Comparison of ENCODE assay signal across 8 cellular contexts in the genomic region with DNA sequence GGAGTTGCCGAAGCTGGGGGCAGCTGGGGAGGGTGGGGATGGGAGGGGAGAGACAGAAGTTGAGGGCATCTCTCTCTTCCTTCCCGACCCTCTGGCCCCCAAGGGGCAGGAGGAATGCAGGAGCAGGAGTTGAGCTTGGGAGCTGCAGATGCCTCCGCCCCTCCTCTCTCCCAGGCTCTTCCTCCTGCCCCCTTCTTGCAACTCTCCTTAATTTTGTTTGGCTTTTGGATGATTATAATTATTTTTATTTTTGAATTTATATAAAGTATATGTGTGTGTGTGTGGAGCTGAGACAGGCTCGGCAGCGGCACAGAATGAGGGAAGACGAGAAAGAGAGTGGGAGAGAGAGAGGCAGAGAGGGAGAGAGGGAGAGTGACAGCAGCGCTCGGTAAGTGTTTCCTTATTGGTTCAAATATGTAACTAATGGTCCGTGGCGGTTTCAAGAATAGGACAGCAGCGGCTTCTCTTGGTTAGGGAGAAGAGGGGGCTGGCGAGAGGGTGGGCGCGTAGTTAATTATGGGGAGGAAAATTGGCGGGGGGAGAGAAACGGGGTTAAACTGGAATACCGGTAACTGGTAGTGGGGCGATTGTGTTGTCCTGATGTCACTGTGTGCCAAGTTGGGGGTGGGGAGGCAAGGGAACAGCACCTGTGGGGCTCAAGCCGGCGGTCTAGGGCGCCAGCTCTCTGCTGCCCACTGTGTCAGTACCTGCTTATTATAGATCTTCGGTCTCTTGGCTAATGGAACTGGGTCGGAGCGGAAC. TPM values are rescaled to one million over a fixed set of nuclear protein-coding genes. Genes with fewer than 3 reads are reported as not detected.
DNase-seq lines count a peak whose midpoint lies in the region; ATAC-seq and TF ChIP-seq lines count a peak whose summit lies in the region.

No MANE protein-coding gene starts in this region.

- no peaks in the 10 kb centered on the region for H3K36me3 ChIP-seq in right lobe of liver
- H3K36me3 ChIP-seq in urinary bladder (ENCODE audit: insufficient read depth) = no peaks in the 10 kb centered on the region

- H3K4me3 ChIP-seq in astrocyte of the spinal cord (ENCODE audit: low read depth, low read length) (peak overlapping the region; percentile 64), right lobe of liver (peak overlapping the region; percentile 6 to 39 (median 14)), urinary bladder (ENCODE audit: low read depth, low read length) (peak overlapping the region; percentile 38)

- WGBS in right lobe of liver (ENCODE audit: insufficient coverage, low coverage, low lambda C conversion rate, missing lambda C conversion rate) = 6% methylated on average over 21 of the region's 24 CpGs
- 4% methylated on average over 24 of the region's 24 CpGs for WGBS in urinary bladder

- CTCF ChIA-PET in activated CD8-positive, alpha-beta memory T cell treated with anti-CD3 and anti-CD28 coated beads, Interleukin-2, amount 10 ng/mL, durations not matched to agents 7 days and 5 days (lab: Charles Lee) = interaction anchor here (0.8 to 5.6 kb wide), 17 partner anchors 10 to 198 kb away, joined by 3 to 44 read pairs (median 10); a partner anchor contains a TSS

- ATAC-seq in activated CD8-positive, alpha-beta memory T cell treated with anti-CD3 and anti-CD28 coated beads, Interleukin-2, amount 10 ng/mL, durations not matched to agents 7 days and 5 days = peak; percentile 48
- ATAC-seq in HG02840 (IDR thresholded peaks at IDR 0.05; ENCODE audit: low FRiP score, unreplicated experiment) = peak; percentile 17
- ATAC-seq in right lobe of liver = peak in 3 of 4 donors; percentile 33 to 42 (median 34)

- peak overlapping the region; percentile 74 for H3K4me3 Mint-ChIP-seq in activated CD8-positive, alpha-beta memory T cell treated with anti-CD3 and anti-CD28 coated beads, Interleukin-2, amount 10 ng/mL, durations not matched to agents 7 days and 5 days

- peaks cover 82% of the 10 kb centered on the region for H3K27me3 Mint-ChIP-seq in activated CD8-positive, alpha-beta memory T cell treated with anti-CD3 and anti-CD28 coated beads, Interleukin-2, amount 10 ng/mL, durations not matched to agents 7 days and 5 days

- H3K4me1 ChIP-seq in right lobe of liver = peaks cover 0 to 4% (median 0%) of the 10 kb centered on the region in 4 donors
- H3K4me1 ChIP-seq in urinary bladder (ENCODE audit: insufficient read depth) = no peaks in the 10 kb centered on the region

- H3K9me3 ChIP-seq in right lobe of liver = no peaks in the 10 kb centered on the region

- H3K27ac ChIP-seq in right lobe of liver (no peak overlapping the region), urinary bladder (ENCODE audit: low read depth) (no peak overlapping the region)

- TF ChIP-seq POLR2A in right lobe of liver (IDR thresholded peaks at IDR 0.05) = no peak

- H3K4me1 Mint-ChIP-seq in activated CD8-positive, alpha-beta memory T cell treated with anti-CD3 and anti-CD28 coated beads, Interleukin-2, amount 10 ng/mL, durations not matched to agents 7 days and 5 days = peaks cover 15% of the 10 kb centered on the region

- peaks cover 1% of the 10 kb centered on the region for H3K36me3 Mint-ChIP-seq in activated CD8-positive, alpha-beta memory T cell treated with anti-CD3 and anti-CD28 coated beads, Interleukin-2, amount 10 ng/mL, durations not matched to agents 7 days and 5 days

- no peak for DNase-seq in activated CD8-positive, alpha-beta memory T cell treated with anti-CD3 and anti-CD28 coated beads, Interleukin-2, amount 10 ng/mL, durations not matched to agents 7 days and 5 days
- DNase-seq in activated CD8-positive, alpha-beta memory T cell treated with anti-CD3 and anti-CD28 coated beads for 24 hours = no peak
- peak; percentile 86 for DNase-seq in NCI-H2171 treated with DMSO at 0.1 percent for 48 hours (lab: John Stamatoyannopoulos, UW)
- DNase-seq in astrocyte of the spinal cord (ENCODE audit: low read depth, low spot score) = no peak
- DNase-seq in right lobe of liver = no peak
- DNase-seq in HUDEP-2 (lab: John Stamatoyannopoulos, UW; ENCODE audit: unreplicated experiment in 76 of 76) = no peak

- intact Hi-C loops in right lobe of liver (cut with DNase I) = no loop called here

- in situ Hi-C loops in astrocyte of the spinal cord (cut with HindIII; ENCODE audit: low sequenced_read_pairs) = loop anchor here (25.0 kb wide), 1 partner anchor 170 kb away; a partner anchor contains a TSS

- H3K27ac Mint-ChIP-seq in activated CD8-positive, alpha-beta memory T cell treated with anti-CD3 and anti-CD28 coated beads, Interleukin-2, amount 10 ng/mL, durations not matched to agents 7 days and 5 days = peak overlapping the region; percentile 58

- TF ChIP-seq CTCF in astrocyte of the spinal cord (IDR thresholded peaks at IDR 0.05; ENCODE audit: low read depth, low read length) (peak; percentile 12), right lobe of liver (IDR thresholded peaks at IDR 0.05) (no peak)

- H3K27me3 ChIP-seq in right lobe of liver = peaks cover 0 to 71% of the 10 kb centered on the region in 2 donors

- no peaks in the 10 kb centered on the region for H3K9me3 Mint-ChIP-seq in activated CD8-positive, alpha-beta memory T cell treated with anti-CD3 and anti-CD28 coated beads, Interleukin-2, amount 10 ng/mL, durations not matched to agents 7 days and 5 days (ENCODE audit: low read depth)

RNA-seq across cellular contexts. Expression of a gene that starts 8.4 kb away (rescaled TPM):
- not detected for total RNA-seq in activated CD8-positive, alpha-beta memory T cell treated with anti-CD3 and anti-CD28 coated beads, Interleukin-2, amount 10 ng/mL, durations not matched to agents 7 days and 5 days
- not detected for total RNA-seq in right lobe of liver
- 0.16 TPM for total RNA-seq in urinary bladder
- polyA plus RNA-seq in urinary bladder = 0.33 TPM

RNA-seq across cellular contexts. Expression of a gene that starts 11.0 kb away (rescaled TPM):
- not detected for total RNA-seq in activated CD8-positive, alpha-beta memory T cell treated with anti-CD3 and anti-CD28 coated beads, Interleukin-2, amount 10 ng/mL, durations not matched to agents 7 days and 5 days
- not detected for total RNA-seq in right lobe of liver
- 1.5 TPM for total RNA-seq in urinary bladder
- 0.72 TPM for polyA plus RNA-seq in urinary bladder

RNA-seq across cellular contexts. Expression of a gene that starts 15.6 kb away (rescaled TPM):
- not detected for total RNA-seq in activated CD8-positive, alpha-beta memory T cell treated with anti-CD3 and anti-CD28 coated beads, Interleukin-2, amount 10 ng/mL, durations not matched to agents 7 days and 5 days
- total RNA-seq in right lobe of liver = not detected
- total RNA-seq in urinary bladder = 0.42 TPM
- polyA plus RNA-seq in urinary bladder = 0.11 TPM

RNA-seq across cellular contexts. Expression of a gene that starts 17.2 kb away (rescaled TPM):
- not detected for total RNA-seq in activated CD8-positive, alpha-beta memory T cell treated with anti-CD3 and anti-CD28 coated beads, Interleukin-2, amount 10 ng/mL, durations not matched to agents 7 days and 5 days
- not detected for total RNA-seq in right lobe of liver
- total RNA-seq in urinary bladder = 1.8 TPM
- 0.73 TPM for polyA plus RNA-seq in urinary bladder

RNA-seq across cellular contexts. Expression of a gene that starts 32.3 kb away (rescaled TPM):
- not detected for total RNA-seq in activated CD8-positive, alpha-beta memory T cell treated with anti-CD3 and anti-CD28 coated beads, Interleukin-2, amount 10 ng/mL, durations not matched to agents 7 days and 5 days
- total RNA-seq in right lobe of liver (not detected), urinary bladder (1.6 TPM)
- polyA plus RNA-seq in urinary bladder = 2.8 TPM

Comparison
In these comparisons a context has a peak if more than half of its experiments do, and no peak if none do; other contexts are left out.
1. H3K4me3 ChIP-seq: peak in every context shown above with its lines; median percentile 64 in astrocyte of the spinal cord; 38 in urinary bladder; 14 in right lobe of liver.